1 cellular context compared by ENCODE assay signal in the genomic region with DNA sequence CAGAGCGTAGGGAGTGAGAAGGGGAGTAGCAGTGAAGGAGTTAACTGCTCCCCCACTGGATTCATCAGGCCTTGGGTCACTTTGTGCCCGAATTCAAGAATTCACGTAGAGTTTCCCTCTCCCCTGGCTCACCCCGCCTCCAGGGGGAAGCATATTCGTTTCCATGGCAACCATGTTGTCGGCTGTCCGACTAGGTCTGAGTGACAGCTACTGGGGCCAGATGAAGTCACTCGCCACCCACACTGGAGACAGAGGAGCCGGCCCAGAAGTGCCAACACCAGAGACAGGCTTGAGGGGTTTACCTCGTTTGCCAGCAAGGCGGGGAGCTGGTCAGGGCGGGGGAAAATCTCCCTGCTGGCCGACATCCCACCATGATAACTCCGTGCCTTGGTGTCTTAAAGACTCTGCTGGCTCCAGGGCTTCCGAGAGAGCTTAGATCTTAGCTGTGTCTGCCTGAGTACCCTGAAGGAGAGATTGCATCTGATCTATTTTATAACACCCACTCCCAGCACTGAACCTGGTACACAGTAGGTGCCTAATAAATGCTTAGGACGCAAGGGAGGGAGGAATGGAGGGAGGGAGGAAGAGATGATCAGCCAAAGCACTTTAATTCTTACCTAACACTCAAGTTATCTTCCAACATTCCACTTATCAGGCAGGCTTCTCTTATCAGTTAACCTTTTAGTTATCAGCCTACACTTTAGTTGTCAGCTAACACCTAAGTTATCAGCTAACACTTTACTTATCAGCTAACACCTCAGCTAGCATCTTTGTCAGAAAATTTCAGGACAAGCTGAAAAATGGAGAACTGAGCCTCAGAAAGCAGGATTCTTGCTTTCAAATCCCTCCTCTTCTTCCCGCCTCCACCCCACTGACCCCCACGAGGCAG.
TF ChIP-seq lines count a peak whose summit lies in the region.

No MANE protein-coding gene starts in this region.

TF ChIP-seq in A549, 52 proteins besides CTCF, POLR2A, EP300 and RAD21 (continued from another document):
- TF ChIP-seq E2F6 (IDR thresholded peaks at IDR 0.05; ENCODE audit: borderline replicate concordance, low read depth), result no peak
- no peak for TF ChIP-seq ESRRA (IDR thresholded peaks at IDR 0.05; ENCODE audit: borderline replicate concordance, low read length)
- TF ChIP-seq, protein P1, sequence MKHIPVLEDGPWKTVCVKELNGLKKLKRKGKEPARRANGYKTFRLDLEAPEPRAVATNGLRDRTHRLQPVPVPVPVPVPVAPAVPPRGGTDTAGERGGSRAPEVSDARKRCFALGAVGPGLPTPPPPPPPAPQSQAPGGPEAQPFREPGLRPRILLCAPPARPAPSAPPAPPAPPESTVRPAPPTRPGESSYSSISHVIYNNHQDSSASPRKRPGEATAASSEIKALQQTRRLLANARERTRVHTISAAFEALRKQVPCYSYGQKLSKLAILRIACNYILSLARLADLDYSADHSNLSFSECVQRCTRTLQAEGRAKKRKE (CRISPR knock-in tag; IDR thresholded peaks at IDR 0.05; ENCODE audit: low read depth), result no peak
- TF ChIP-seq KDM1A (IDR thresholded peaks at IDR 0.05; ENCODE audit: low read depth), result no peak
- no peak for TF ChIP-seq TP53 (CRISPR knock-in tag; IDR thresholded peaks at IDR 0.05)
- no peak for TF ChIP-seq CBX8 (IDR thresholded peaks at IDR 0.05)
- TF ChIP-seq EHF (CRISPR knock-in tag; IDR thresholded peaks at IDR 0.05), result no peak
- TF ChIP-seq RCOR1 (IDR thresholded peaks at IDR 0.05; ENCODE audit: low read depth, low read length), result no peak
- no peak for TF ChIP-seq MYC (IDR thresholded peaks at IDR 0.05; ENCODE audit: borderline replicate concordance, low read length)
- TF ChIP-seq RARB (CRISPR knock-in tag; IDR thresholded peaks at IDR 0.05), result no peak
- TF ChIP-seq ZSCAN20 (CRISPR knock-in tag; IDR thresholded peaks at IDR 0.05), result no peak
